In genomic region chr4:169340834-169341233, GRCh38 we compare ENCODE assay signal across 22 cellular contexts.
A peak's percentile ranks its signal among the peaks of the same experiment; 100 is the strongest.
DNase-seq lines count a peak whose midpoint lies in the region; ATAC-seq and TF ChIP-seq lines count a peak whose summit lies in the region.
"Had no signal": no experiment of that assay in that cellular context is flagged by ENCODE, and none has a peak within 500 bp of the region (broad histone marks: within the 10 kb centered on the region; RNA-seq: fewer than 3 reads in every experiment).

No MANE protein-coding gene starts in this region.

- no peak overlapping the region for H3K27ac Mint-ChIP-seq in progenitor cell of endocrine pancreas
- H3K27ac Mint-ChIP-seq: activated CD4-positive, alpha-beta T cell treated with anti-CD3 and anti-CD28 coated beads, Interleukin-2, amount 10 ng/mL, durations not matched to agents 24 days and 14 days; activated naive CD8-positive, alpha-beta T cell; activated T-helper 2 cell treated with anti-CD3 and anti-CD28 coated beads, Interferon-gamma antibody, Interleukin-2, Interleukin-4, amounts not matched to agents 10 μg/mL and 5 μg/mL and 100 μg/mL, durations not matched to agents 14 hours and 24 hours and 36 hours; effector memory CD8-positive, alpha-beta T cell; naive B cell had no signal

- DNase-seq in body of pancreas: no peak
- peak; percentile 30 for DNase-seq in occipital lobe (lab: John Stamatoyannopoulos, UW)
- no peak for DNase-seq in activated CD4-positive, alpha-beta T cell treated with anti-CD3 and anti-CD28 coated beads, Interleukin-2, amount 50 U/mL, for 4 hours
- DNase-seq in NCI-H774 (lab: John Stamatoyannopoulos, UW): no peak
- DNase-seq in progenitor cell of endocrine pancreas (ENCODE audit: low spot score, unreplicated experiment): no peak
- DNase-seq: activated CD4-positive, alpha-beta T cell treated with anti-CD3 and anti-CD28 coated beads, Interleukin-2, amount 10 ng/mL, durations not matched to agents 24 days and 14 days; Caco-2; effector memory CD8-positive, alpha-beta T cell; KG1; naive B cell; NCI-H1436 treated with DMSO at 0.1 percent for 48 hours; NCI-H69; RPMI8226; sigmoid colon; SK-N-SH; uterus had no signal

- 73 to 84% methylated on average over 3 of the region's 3 CpGs for WGBS in body of pancreas, 2 donors

- peaks cover 10% of the 10 kb centered on the region for H3K9me3 Mint-ChIP-seq in progenitor cell of endocrine pancreas (ENCODE audit: low read depth)
- H3K9me3 Mint-ChIP-seq: activated T-helper 2 cell treated with anti-CD3 and anti-CD28 coated beads, Interferon-gamma antibody, Interleukin-2, Interleukin-4, amounts not matched to agents 10 μg/mL and 5 μg/mL and 100 μg/mL, durations not matched to agents 14 hours and 24 hours and 36 hours; effector memory CD8-positive, alpha-beta T cell had no signal

- intact Hi-C loops in body of pancreas (cut with DNase I): no loop called here

- TF ChIP-seq POLR2A in body of pancreas (IDR thresholded peaks at IDR 0.05): no peak

- peaks cover 25% of the 10 kb centered on the region for H3K4me1 ChIP-seq in body of pancreas
- H3K4me1 ChIP-seq: Caco-2, sigmoid colon, uterus had no signal

- H3K4me3 Mint-ChIP-seq in progenitor cell of endocrine pancreas (ENCODE audit: low read depth): no peak overlapping the region
- H3K4me3 Mint-ChIP-seq: activated CD4-positive, alpha-beta T cell treated with anti-CD3 and anti-CD28 coated beads, Interleukin-2, amount 10 ng/mL, durations not matched to agents 24 days and 14 days; activated naive CD8-positive, alpha-beta T cell; effector memory CD8-positive, alpha-beta T cell; naive B cell had no signal

- no peaks in the 10 kb centered on the region for H3K9me3 ChIP-seq in body of pancreas
- H3K9me3 ChIP-seq: Caco-2, sigmoid colon, SK-N-SH, uterus had no signal

- no peaks in the 10 kb centered on the region for H3K27me3 ChIP-seq in body of pancreas
- H3K27me3 ChIP-seq: sigmoid colon, uterus had no signal

- peak overlapping the region in 3 of 4 donors; percentile 59 to 84 (median 81) for H3K27ac ChIP-seq in body of pancreas
- H3K27ac ChIP-seq: sigmoid colon, uterus had no signal

- H3K27me3 Mint-ChIP-seq in progenitor cell of endocrine pancreas: no peaks in the 10 kb centered on the region
- H3K27me3 Mint-ChIP-seq: activated CD4-positive, alpha-beta T cell treated with anti-CD3 and anti-CD28 coated beads, Interleukin-2, amount 10 ng/mL, durations not matched to agents 24 days and 14 days; naive B cell had no signal

- H3K36me3 ChIP-seq in body of pancreas (replicated peaks in 1 of 2; ENCODE audit: insufficient read depth in 1 of 2, low read depth in 2 of 2): no peaks in the 10 kb centered on the region
- H3K36me3 ChIP-seq: sigmoid colon, uterus had no signal

- no peak for TF ChIP-seq CTCF in body of pancreas (IDR thresholded peaks at IDR 0.05)
- no peak for TF ChIP-seq CTCF in progenitor cell of endocrine pancreas (IDR thresholded peaks at IDR 0.05; ENCODE audit: unreplicated experiment)

- ATAC-seq in GM19023 (IDR thresholded peaks at IDR 0.05; ENCODE audit: unreplicated experiment) (peak; percentile 24), HG03045 (IDR thresholded peaks at IDR 0.05; ENCODE audit: unreplicated experiment) (peak; percentile 15), body of pancreas (no peak), GM21390 (IDR thresholded peaks at IDR 0.05; ENCODE audit: unreplicated experiment) (no peak)
- ATAC-seq: effector memory CD8-positive, alpha-beta T cell; esophagus mucosa had no signal

- H3K4me1 Mint-ChIP-seq in progenitor cell of endocrine pancreas (ENCODE audit: low read depth): no peaks in the 10 kb centered on the region
- H3K4me1 Mint-ChIP-seq: activated CD4-positive, alpha-beta T cell treated with anti-CD3 and anti-CD28 coated beads, Interleukin-2, amount 10 ng/mL, durations not matched to agents 24 days and 14 days; naive B cell had no signal

- no peaks in the 10 kb centered on the region for H3K36me3 Mint-ChIP-seq in progenitor cell of endocrine pancreas (ENCODE audit: insufficient read depth)
- H3K36me3 Mint-ChIP-seq: activated naive CD8-positive, alpha-beta T cell; naive B cell had no signal

- no peak overlapping the region for H3K4me3 ChIP-seq in body of pancreas
- H3K4me3 ChIP-seq: sigmoid colon, uterus had no signal

Comparison
In these comparisons a context has a peak if more than half of its experiments do, and no peak if none do; other contexts are left out.
1. ATAC-seq: peak in GM19023 (single experiment) and HG03045 (single experiment); none in body of pancreas (single experiment) and GM21390 (single experiment).